11 cellular contexts compared by ENCODE assay signal in genomic region chr11:82998697-82999096, GRCh38.
"Had no signal": no experiment of that assay in that cellular context is flagged by ENCODE, and none has a peak within 500 bp of the region (broad histone marks: within the 10 kb centered on the region; RNA-seq: fewer than 3 reads in every experiment).

No MANE protein-coding gene starts in this region.

- H3K9me3 ChIP-seq: adrenal gland, colonic mucosa, neutrophil, tibial nerve had no signal

- H3K79me2 ChIP-seq: hepatocyte had no signal

- H3K36me3 ChIP-seq: adrenal gland, colonic mucosa, neutrophil, tibial nerve had no signal

- ATAC-seq: activated CD4-positive, alpha-beta T cell treated with anti-CD3 and anti-CD28 coated beads for 36 hours; activated CD8-positive, alpha-beta T cell treated with anti-CD3 and anti-CD28 coated beads, Interleukin-2, amount 10 ng/mL, durations not matched to agents 7 days and 5 days; naive thymus-derived CD8-positive, alpha-beta T cell had no signal

- H3K4me1 ChIP-seq: colonic mucosa had no signal

- H3K4me3 ChIP-seq: adrenal gland, colonic mucosa, hepatocyte, skin epidermis, tibial nerve had no signal

- H3K4me2 ChIP-seq: hepatocyte had no signal

- DNase-seq: activated CD4-positive, alpha-beta T cell treated with anti-CD3 and anti-CD28 coated beads for 36 hours; activated CD8-positive, alpha-beta memory T cell treated with anti-CD3 and anti-CD28 coated beads, Interleukin-2, amount 50 U/mL, for 48 hours; activated CD8-positive, alpha-beta T cell treated with anti-CD3 and anti-CD28 coated beads, Interleukin-2, amount 10 ng/mL, durations not matched to agents 7 days and 5 days; adrenal gland; colonic mucosa; naive thymus-derived CD8-positive, alpha-beta T cell had no signal

- H3K27me3 Mint-ChIP-seq: activated CD4-positive, alpha-beta T cell treated with anti-CD3 and anti-CD28 coated beads for 36 hours; naive thymus-derived CD8-positive, alpha-beta T cell had no signal

- H3K27ac ChIP-seq: adrenal gland, neutrophil, skin epidermis, tibial nerve had no signal

- H3K27me3 ChIP-seq: adrenal gland, colonic mucosa, hepatocyte, neutrophil, tibial nerve had no signal

- H3K9me3 Mint-ChIP-seq: activated naive CD4-positive, alpha-beta T cell treated with anti-CD3 and anti-CD28 coated beads for 36 hours; naive thymus-derived CD8-positive, alpha-beta T cell had no signal

- H3K27ac Mint-ChIP-seq: activated CD8-positive, alpha-beta T cell treated with anti-CD3 and anti-CD28 coated beads, Interleukin-2, amount 10 ng/mL, durations not matched to agents 7 days and 5 days; activated naive CD4-positive, alpha-beta T cell treated with anti-CD3 and anti-CD28 coated beads for 36 hours had no signal

- H2AFZ ChIP-seq: hepatocyte had no signal

- H3K4me3 Mint-ChIP-seq: activated CD4-positive, alpha-beta T cell treated with anti-CD3 and anti-CD28 coated beads for 36 hours; activated CD8-positive, alpha-beta T cell treated with anti-CD3 and anti-CD28 coated beads, Interleukin-2, amount 10 ng/mL, durations not matched to agents 7 days and 5 days; activated naive CD4-positive, alpha-beta T cell treated with anti-CD3 and anti-CD28 coated beads for 36 hours had no signal
